8 cellular contexts compared by ENCODE assay signal in the genomic region with DNA sequence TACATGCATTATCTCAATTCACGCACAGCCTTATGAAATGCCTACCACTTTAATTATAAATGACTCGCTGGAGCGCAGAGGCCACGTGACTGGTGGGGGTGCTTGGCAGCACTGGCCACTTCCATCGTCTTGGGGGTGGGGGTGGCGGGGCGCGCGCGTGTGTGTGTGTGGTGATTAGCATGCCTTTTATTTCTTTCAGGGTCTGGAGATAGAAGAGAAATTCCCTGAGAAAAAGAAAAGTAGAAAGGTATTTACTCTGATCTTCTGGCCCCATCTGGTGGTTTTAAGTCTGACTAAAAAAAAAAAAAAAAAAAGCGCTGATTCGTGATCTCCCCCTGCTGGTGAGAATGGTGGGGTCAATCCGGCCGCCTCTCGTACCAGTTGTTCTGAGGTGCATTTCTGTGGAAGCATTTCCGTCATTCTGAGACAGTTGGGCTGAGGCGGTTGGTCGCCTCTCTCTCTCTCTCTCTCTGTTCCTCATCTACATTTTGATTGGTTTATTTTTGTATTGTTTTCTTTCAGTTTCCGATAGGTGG. TPM values are rescaled to one million over a fixed set of nuclear protein-coding genes. Genes with fewer than 3 reads are reported as not detected.
DNase-seq lines count a peak whose midpoint lies in the region; ATAC-seq, FAIRE-seq and TF ChIP-seq lines count a peak whose summit lies in the region.

A gene with protein sequence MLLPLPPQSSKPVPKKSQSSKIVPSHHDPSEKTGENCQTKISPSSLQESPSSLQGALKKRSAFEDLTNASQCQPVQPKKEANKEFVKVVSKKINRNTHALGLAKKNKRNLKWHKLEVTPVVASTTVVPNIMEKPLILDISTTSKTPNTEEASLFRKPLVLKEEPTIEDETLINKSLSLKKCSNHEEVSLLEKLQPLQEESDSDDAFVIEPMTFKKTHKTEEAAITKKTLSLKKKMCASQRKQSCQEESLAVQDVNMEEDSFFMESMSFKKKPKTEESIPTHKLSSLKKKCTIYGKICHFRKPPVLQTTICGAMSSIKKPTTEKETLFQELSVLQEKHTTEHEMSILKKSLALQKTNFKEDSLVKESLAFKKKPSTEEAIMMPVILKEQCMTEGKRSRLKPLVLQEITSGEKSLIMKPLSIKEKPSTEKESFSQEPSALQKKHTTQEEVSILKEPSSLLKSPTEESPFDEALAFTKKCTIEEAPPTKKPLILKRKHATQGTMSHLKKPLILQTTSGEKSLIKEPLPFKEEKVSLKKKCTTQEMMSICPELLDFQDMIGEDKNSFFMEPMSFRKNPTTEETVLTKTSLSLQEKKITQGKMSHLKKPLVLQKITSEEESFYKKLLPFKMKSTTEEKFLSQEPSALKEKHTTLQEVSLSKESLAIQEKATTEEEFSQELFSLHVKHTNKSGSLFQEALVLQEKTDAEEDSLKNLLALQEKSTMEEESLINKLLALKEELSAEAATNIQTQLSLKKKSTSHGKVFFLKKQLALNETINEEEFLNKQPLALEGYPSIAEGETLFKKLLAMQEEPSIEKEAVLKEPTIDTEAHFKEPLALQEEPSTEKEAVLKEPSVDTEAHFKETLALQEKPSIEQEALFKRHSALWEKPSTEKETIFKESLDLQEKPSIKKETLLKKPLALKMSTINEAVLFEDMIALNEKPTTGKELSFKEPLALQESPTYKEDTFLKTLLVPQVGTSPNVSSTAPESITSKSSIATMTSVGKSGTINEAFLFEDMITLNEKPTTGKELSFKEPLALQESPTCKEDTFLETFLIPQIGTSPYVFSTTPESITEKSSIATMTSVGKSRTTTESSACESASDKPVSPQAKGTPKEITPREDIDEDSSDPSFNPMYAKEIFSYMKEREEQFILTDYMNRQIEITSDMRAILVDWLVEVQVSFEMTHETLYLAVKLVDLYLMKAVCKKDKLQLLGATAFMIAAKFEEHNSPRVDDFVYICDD (N-terminal part only) (plus strand): TSS at position 402 of the 536 bp plus-strand sequence. CDS start 80,399 bp downstream, outside the sequence.

- FAIRE-seq in A204.1 (lab: Jason Lieb, UNC) (peak; percentile 93), GM18507 (lab: Jason Lieb, UNC) (peak; percentile 83)

- DNase-seq in GM18507 (ENCODE audit: extremely low spot score, insufficient read length, low read depth) (peak; percentile 26), NCI-H2029 treated with DMSO at 0.1 percent for 48 hours (lab: John Stamatoyannopoulos, UW) (peak; percentile 45), UCSD-AML1 (lab: John Stamatoyannopoulos, UW; ENCODE audit: unreplicated experiment) (peak; percentile 57), iris pigment epithelial cell (ENCODE audit: low read depth) (peak; percentile 75)
- peak; percentile 55 for DNase-seq in stimulated activated CD4-positive, alpha-beta T cell treated with anti-CD3 and anti-CD28 coated beads, Interleukin-12 subunit alpha, Interleukin-12 subunit beta, amount 100 ng/mL, for 4 hours

- no peaks in the 10 kb centered on the region for H3K36me3 Mint-ChIP-seq in brain

- peaks cover 4% of the 10 kb centered on the region for H3K27me3 Mint-ChIP-seq in brain

- H3K4me3 Mint-ChIP-seq in brain: peak within 1 kb of the TSS; percentile 80 to 88 (median 85)

- H3K4me1 Mint-ChIP-seq in brain: peaks cover 41% of the 10 kb centered on the region

- peak; percentile 83 to 96 for TF ChIP-seq CTCF in brain (conservative IDR thresholded peaks at IDR 0.05)

- H3K9me3 Mint-ChIP-seq in brain: peaks cover 0 to 3% (median 0%) of the 10 kb centered on the region in 5 experiments

- H3K27ac Mint-ChIP-seq in brain: peak within 1 kb of the TSS; percentile 60 to 96 (median 88)

- ATAC-seq in HG02981 (IDR thresholded peaks at IDR 0.05; ENCODE audit: unreplicated experiment): peak; percentile 99

RNA-seq across cellular contexts. Expression of the gene that starts here (rescaled TPM):
- 0.24 TPM for polyA plus RNA-seq in brain (ENCODE audit: insufficient read depth, low read depth, low replicate concordance)

Comparison
In these comparisons a context has a peak if more than half of its experiments do, and no peak if none do; other contexts are left out.
1. Peak in every context shown above with its lines: DNase-seq and ATAC-seq.